9 cellular contexts compared by ENCODE assay signal in the genomic region with DNA sequence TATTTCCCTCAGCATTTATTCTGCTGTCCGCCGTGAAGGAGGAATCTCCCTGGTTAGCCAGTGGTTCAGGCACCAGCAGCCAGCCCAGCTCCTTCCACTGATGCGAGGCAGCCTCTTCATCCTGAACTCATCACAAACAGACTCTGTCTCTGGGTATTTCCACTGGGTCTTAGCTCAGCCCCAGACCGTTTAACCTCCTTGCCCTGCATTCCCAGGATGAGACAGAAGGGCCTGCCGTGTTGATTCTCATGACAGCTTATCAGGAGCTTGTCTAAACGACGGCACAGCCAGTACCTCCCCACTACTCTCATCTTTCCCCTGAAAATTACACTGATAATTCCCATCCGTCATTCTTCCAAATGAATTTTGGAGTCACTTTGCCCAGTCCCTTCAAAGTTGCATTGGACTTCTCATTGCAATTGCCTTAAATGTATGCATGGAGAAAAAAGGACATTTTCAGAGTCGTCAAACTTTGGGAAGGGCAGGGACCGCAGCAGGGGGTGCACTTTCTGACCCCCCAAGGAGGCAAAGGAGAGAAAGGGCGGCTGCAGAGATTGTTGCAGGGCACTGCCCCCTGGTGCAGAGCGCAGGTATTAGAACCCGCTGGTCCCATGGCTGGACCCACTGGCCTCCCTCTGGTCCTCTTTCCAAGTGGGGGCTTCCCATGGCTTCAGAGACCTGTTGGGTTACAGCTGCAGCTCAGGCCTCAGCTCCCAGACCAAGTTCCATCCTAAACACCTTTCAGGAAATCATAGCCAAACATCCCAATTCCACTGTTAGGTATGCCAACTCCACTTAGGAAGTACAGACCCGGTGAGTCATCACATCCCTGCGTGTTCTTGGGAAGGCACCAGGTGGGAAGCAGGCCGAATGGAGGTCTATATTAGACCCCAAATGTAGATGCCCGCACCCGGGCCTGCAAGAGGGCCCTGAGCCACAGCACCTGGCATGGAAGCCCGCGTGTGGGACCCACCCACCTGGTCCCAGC. TPM values are rescaled to one million over a fixed set of nuclear protein-coding genes. Genes with fewer than 3 reads are reported as not detected.
DNase-seq lines count a peak whose midpoint lies in the region; ATAC-seq and TF ChIP-seq lines count a peak whose summit lies in the region.
"Had no signal": no experiment of that assay in that cellular context is flagged by ENCODE, and none has a peak within 500 bp of the region (broad histone marks: within the 10 kb centered on the region; RNA-seq: fewer than 3 reads in every experiment).

No MANE protein-coding gene starts in this region.

- H3K36me3 Mint-ChIP-seq in Calu3 (ENCODE audit: insufficient read depth, unreplicated experiment): peaks cover 31% of the 10 kb centered on the region

- H3K4me1 ChIP-seq in body of pancreas: peaks cover 22% of the 10 kb centered on the region
- peaks cover 14% of the 10 kb centered on the region for H3K4me1 ChIP-seq in mucosa of descending colon (ENCODE audit: low read depth)

- no peak for ATAC-seq in body of pancreas
- ATAC-seq in mucosa of descending colon: no peak
- ATAC-seq in HG02852 (IDR thresholded peaks at IDR 0.05; ENCODE audit: unreplicated experiment): no peak
- no peak for ATAC-seq in HG03196 (IDR thresholded peaks at IDR 0.05; ENCODE audit: unreplicated experiment)

- CTCF ChIA-PET in Calu3 (lab: Charles Lee): interaction anchor here (0.9 to 1.2 kb wide), 2 partner anchors 26 to 122 kb away, joined by 3 read pairs; no protein-coding TSS in a partner anchor

- no peak for TF ChIP-seq POLR2A in body of pancreas (IDR thresholded peaks at IDR 0.05)

- WGBS in body of pancreas, 2 donors: 46 to 47% methylated on average over 20 of the region's 20 CpGs

- H3K4me3 ChIP-seq in body of pancreas (no peak overlapping the region), mucosa of descending colon (no peak overlapping the region)

- TF ChIP-seq CTCF in Calu3 (IDR thresholded peaks at IDR 0.05; ENCODE audit: unreplicated experiment): peak; percentile 57
- TF ChIP-seq CTCF in body of pancreas (IDR thresholded peaks at IDR 0.05): peak; percentile 9 to 43 (median 32)
- peak; percentile 14 for TF ChIP-seq CTCF in mucosa of descending colon (IDR thresholded peaks at IDR 0.05)

- H3K36me3 ChIP-seq in body of pancreas (replicated peaks in 1 of 2; ENCODE audit: insufficient read depth in 1 of 2, low read depth in 2 of 2): no peaks in the 10 kb centered on the region
- H3K36me3 ChIP-seq in mucosa of descending colon (ENCODE audit: low read depth): no peaks in the 10 kb centered on the region

- BruUV-seq in Calu3 (replicated peaks; lab: Mats Ljungman, UMichigan): no TSS peak

- H3K9me3 ChIP-seq in body of pancreas (no peaks in the 10 kb centered on the region), mucosa of descending colon (no peaks in the 10 kb centered on the region)

- intact Hi-C loops in Calu3 (cut with micrococcal nuclease; ENCODE audit: unreplicated experiment): loop anchor here (1.0 to 2.0 kb wide), 2 partner anchors 26 to 50 kb away; no protein-coding TSS in a partner anchor
- intact Hi-C loops in body of pancreas (cut with DNase I): loop anchor here (2.0 to 5.0 kb wide), 2 partner anchors 122 to 163 kb away; partner anchors contain the start of gene ARHGEF16
- intact Hi-C loops in mucosa of descending colon (cut with DNase I, micrococcal nuclease): loop anchor here (5.0 kb wide), 2 partner anchors 123 to 163 kb away; partner anchors contain the start of gene ARHGEF16 (in 1 of the 2)

- peaks cover 0 to 6% of the 10 kb centered on the region in 2 donors for H3K27me3 ChIP-seq in body of pancreas

- H3K27ac Mint-ChIP-seq in Calu3 (ENCODE audit: unreplicated experiment): peak overlapping the region; percentile 12

- no peaks in the 10 kb centered on the region for H3K9me3 Mint-ChIP-seq in Calu3 (ENCODE audit: low read depth, unreplicated experiment)

- peaks cover 33% of the 10 kb centered on the region for H3K4me1 Mint-ChIP-seq in Calu3 (ENCODE audit: low read depth, unreplicated experiment)

- H3K4me3 Mint-ChIP-seq in Calu3 (ENCODE audit: low read depth, unreplicated experiment): no peak overlapping the region

- DNase-seq in Calu3: peak; percentile 56
- peak; percentile 68 for DNase-seq in HuH-7 (ENCODE audit: low spot score)
- peak in 1 of 4 donors; percentile 28 for DNase-seq in body of pancreas
- no peak for DNase-seq in mucosa of descending colon
- no peak for DNase-seq in superior temporal gyrus (ENCODE audit: extremely low spot score)
- DNase-seq in dedifferentiated amniotic fluid mesenchymal stem cell (ENCODE audit: extremely low spot score): no peak

- H3K27ac ChIP-seq in body of pancreas: no peak overlapping the region

- no peaks in the 10 kb centered on the region for H3K27me3 Mint-ChIP-seq in Calu3 (ENCODE audit: unreplicated experiment)

RNA-seq across cellular contexts. Expression of gene MEGF6, which starts 3.7 kb away (rescaled TPM):
- total RNA-seq in Calu3 (2022) (32.4 and 33.8 TPM in 2 replicates), body of pancreas (10 to 100 TPM; 22.4 to 24.9 TPM), mucosa of descending colon (10 to 100 TPM in 1 of 3 donors, 1 to 10 TPM in 2; 6.2 to 12.2 (median 8.5) TPM)

RNA-seq across cellular contexts. Expression of gene TPRG1L, which starts 9.8 kb away (rescaled TPM):
- total RNA-seq in Calu3 (2022): 22.5 and 27.3 TPM in 2 replicates
- 10 to 100 TPM in 1 of 2 donors, 1 to 10 TPM in 1; 8.6 to 24.4 TPM for total RNA-seq in body of pancreas
- total RNA-seq in mucosa of descending colon: 10 to 100 TPM; 70.4 to 96.0 (median 76.1) TPM

RNA-seq across cellular contexts. Expression of gene WRAP73, which starts 34.9 kb away (rescaled TPM):
- total RNA-seq in Calu3 (2022) (14.9 and 18.6 TPM in 2 replicates), body of pancreas (10 to 100 TPM in 1 of 2 donors, 1 to 10 TPM in 1; 7.8 to 35.6 TPM), mucosa of descending colon (10 to 100 TPM; 19.2 to 26.3 (median 21.0) TPM)

RNA-seq across cellular contexts. Expression of gene TP73, which starts 37.3 kb away (rescaled TPM):
- total RNA-seq in Calu3 (2022) (0.34 and 0.54 TPM in 2 replicates), body of pancreas (10 to 100 TPM in 1 of 2 donors, under 1 TPM in 1; 0.26 to 13.5 TPM), mucosa of descending colon (under 1 TPM; 0.12 to 0.63 (median 0.51) TPM)
- total RNA-seq: mononuclear cell had no signal

Comparison
In these comparisons a context has a peak if more than half of its experiments do, and no peak if none do; other contexts are left out.
1. DNase-seq: peak in Calu3 (single experiment) and HuH-7 (single experiment); none in mucosa of descending colon (0 of 3), superior temporal gyrus (single experiment) and dedifferentiated amniotic fluid mesenchymal stem cell (single experiment).
2. Peak in every context shown above with its lines, with median percentiles within 50 percentile points of each other: CTCF ChIP-seq.